In the genomic region with DNA sequence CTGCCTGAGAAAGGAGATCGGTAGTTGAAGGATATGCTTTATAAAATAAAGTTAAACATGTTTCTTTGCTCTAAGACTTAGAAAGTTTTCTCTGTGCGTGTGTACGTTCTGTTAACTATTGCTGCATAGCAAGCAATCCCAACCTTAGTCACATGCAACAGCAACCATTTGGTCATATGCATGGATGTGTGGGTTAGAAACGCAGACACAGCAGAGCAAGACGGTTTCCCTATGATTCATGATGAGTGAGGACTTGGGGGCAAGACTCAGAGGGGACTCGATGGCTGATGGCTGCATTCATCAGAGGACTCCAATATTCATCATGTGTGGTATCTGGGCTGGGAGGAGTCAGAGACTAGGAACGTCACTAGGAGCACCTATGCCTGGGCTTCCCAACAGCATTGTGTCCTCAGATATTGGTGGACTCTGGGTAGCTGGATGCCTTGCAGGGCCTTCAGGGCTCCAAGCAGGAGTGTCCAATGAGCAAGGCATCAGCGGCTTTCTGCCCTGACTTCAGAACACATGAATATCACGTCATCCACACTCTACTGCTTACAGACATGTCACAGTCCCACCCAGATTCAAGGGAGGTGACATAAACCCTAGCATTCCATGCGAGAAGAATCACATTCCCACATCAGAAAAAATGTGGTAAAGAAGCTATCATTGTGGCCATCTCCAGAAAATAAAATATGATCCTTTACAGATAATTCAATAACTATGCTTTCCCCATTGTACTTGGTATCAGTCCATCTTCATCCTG, we compare ENCODE assay signal across 22 cellular contexts.
"Had no signal": no experiment of that assay in that cellular context is flagged by ENCODE, and none has a peak within 500 bp of the region (broad histone marks: within the 10 kb centered on the region; RNA-seq: fewer than 3 reads in every experiment).

No MANE protein-coding gene starts in this region.

- FAIRE-seq: keratinocyte had no signal

- H3K9me3 ChIP-seq: ovary, tibial nerve had no signal

- H3K27ac ChIP-seq: cardiac muscle cell, neural progenitor cell, ovary, tibial nerve, VCaP had no signal

- H3K36me3 ChIP-seq: cardiac muscle cell, neural progenitor cell, ovary, tibial nerve had no signal

- H2AFZ ChIP-seq: neural progenitor cell had no signal

- DNase-seq: activated CD4-positive, alpha-beta memory T cell treated with anti-CD3 and anti-CD28 coated beads for 36 hours; activated CD4-positive, alpha-beta T cell treated with anti-CD3 and anti-CD28 coated beads for 1 hour; activated CD8-positive, alpha-beta memory T cell treated with anti-CD3 and anti-CD28 coated beads, Interleukin-2, amount 10 ng/mL, durations not matched to agents 7 days and 5 days; activated naive CD4-positive, alpha-beta T cell treated with anti-CD3 and anti-CD28 coated beads, Interleukin-2, amount 50 U/mL, for 16 hours; activated T-cell treated with anti-CD3 and anti-CD28 coated beads, Interleukin-2, amount 50 U/mL, for 1 hour; endodermal cell; erythroblast; hippocampal formation; naive B cell; ovary; stimulated activated CD4-positive, alpha-beta T cell treated with anti-CD3 and anti-CD28 coated beads, Interleukin-15, amount 100 ng/mL, for 24 hours; stimulated activated CD4-positive, alpha-beta T cell treated with anti-CD3 and anti-CD28 coated beads, Interleukin-4, amount 100 ng/mL, for 1 hour; stimulated activated naive B cell treated with anti-CD40 and anti-IgM and Interleukin-4, amounts not matched to agents 10 μg/mL and 1 μg/mL and 100 μg/mL, for 72 hours; substantia nigra; T-helper 1 cell; T1000 had no signal

- ATAC-seq: activated CD8-positive, alpha-beta memory T cell treated with anti-CD3 and anti-CD28 coated beads, Interleukin-2, amount 10 ng/mL, durations not matched to agents 7 days and 5 days; left lobe of liver; stimulated activated naive B cell treated with anti-CD40 and anti-IgM and Interleukin-4, amounts not matched to agents 10 μg/mL and 1 μg/mL and 100 μg/mL, for 72 hours had no signal

- H3K27me3 ChIP-seq: cardiac muscle cell, neural progenitor cell, ovary, tibial nerve had no signal

- H3K9ac ChIP-seq: neural progenitor cell had no signal

- H3K4me2 ChIP-seq: neural progenitor cell had no signal

- H3K4me3 ChIP-seq: cardiac muscle cell, neural progenitor cell, ovary, tibial nerve had no signal

- H3K4me1 ChIP-seq: neural progenitor cell had no signal
